ENCODE assay signal across 19 cellular contexts in the genomic region with DNA sequence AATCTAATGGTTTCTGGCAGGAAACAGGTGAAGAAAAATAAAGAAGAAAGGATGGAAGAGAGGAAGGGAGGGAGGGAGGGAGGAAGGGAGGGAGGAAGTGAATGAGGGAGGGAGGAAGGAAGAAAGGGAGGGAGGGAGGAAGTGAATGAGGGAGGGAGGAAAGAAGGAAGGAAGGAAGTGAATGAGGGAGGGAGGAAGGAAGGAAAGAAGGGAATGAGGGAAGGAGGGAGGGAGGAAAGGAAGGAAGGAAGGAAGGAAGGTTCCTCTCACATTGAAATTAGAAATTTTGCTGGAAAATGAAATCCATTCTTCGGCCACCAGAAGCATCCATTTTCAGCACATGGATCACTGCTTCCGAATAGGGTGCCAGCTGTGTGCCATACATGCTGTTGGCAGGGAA.
A peak's percentile ranks its signal among the peaks of the same experiment; 100 is the strongest.
DNase-seq lines count a peak whose midpoint lies in the region; ATAC-seq, FAIRE-seq and TF ChIP-seq lines count a peak whose summit lies in the region.
"Had no signal": no experiment of that assay in that cellular context is flagged by ENCODE, and none has a peak within 500 bp of the region (broad histone marks: within the 10 kb centered on the region; RNA-seq: fewer than 3 reads in every experiment).

No MANE protein-coding gene starts in this region.

- TF ChIP-seq EP300 in HepG2 (IDR thresholded peaks at IDR 0.05; ENCODE audit: low read depth in 2 of 2, low read length in 2 of 2) = no peak
- no peak for TF ChIP-seq EP300 in HepG2 (CRISPR knock-in tag; IDR thresholded peaks at IDR 0.05; ENCODE audit: borderline replicate concordance)

- H3K27ac Mint-ChIP-seq in glutamatergic neuron (ENCODE audit: unreplicated experiment) = peak overlapping the region; percentile 94
- H3K27ac Mint-ChIP-seq in activated CD8-positive, alpha-beta T cell treated with anti-CD3 and anti-CD28 coated beads, Interleukin-2, amount 10 ng/mL, durations not matched to agents 7 days and 5 days = no peak overlapping the region
- H3K27ac Mint-ChIP-seq: CD4-positive, alpha-beta T cell had no signal

- no peaks in the 10 kb centered on the region; a peak in 1 of 5 replicates for H3K27me3 ChIP-seq in HepG2 (ENCODE audit: control insufficient read depth in 1 of 2, insufficient read depth in 2 of 2, low read length in 2 of 2)
- no peaks in the 10 kb centered on the region for H3K27me3 ChIP-seq in right lobe of liver
- H3K27me3 ChIP-seq in colonic mucosa = no peaks in the 10 kb centered on the region

- H3K9me3 Mint-ChIP-seq in glutamatergic neuron (ENCODE audit: unreplicated experiment) = no peaks in the 10 kb centered on the region
- no peaks in the 10 kb centered on the region for H3K9me3 Mint-ChIP-seq in activated CD8-positive, alpha-beta T cell treated with anti-CD3 and anti-CD28 coated beads, Interleukin-2, amount 10 ng/mL, durations not matched to agents 7 days and 5 days (ENCODE audit: insufficient read depth)
- H3K9me3 Mint-ChIP-seq: CD4-positive, alpha-beta T cell had no signal

- H3K4me3 Mint-ChIP-seq in glutamatergic neuron (ENCODE audit: unreplicated experiment) = no peak overlapping the region
- H3K4me3 Mint-ChIP-seq in activated CD8-positive, alpha-beta T cell treated with anti-CD3 and anti-CD28 coated beads, Interleukin-2, amount 10 ng/mL, durations not matched to agents 7 days and 5 days = no peak overlapping the region
- H3K4me3 Mint-ChIP-seq: CD4-positive, alpha-beta T cell had no signal

- H3K4me3 ChIP-seq in HepG2 (replicated peaks in 1 of 3; ENCODE audit: insufficient read depth in 1 of 3, low read depth in 2 of 3, low read length in 3 of 3) (no peak overlapping the region), right lobe of liver (no peak overlapping the region), colonic mucosa (no peak overlapping the region)
- H3K4me3 ChIP-seq: A549 had no signal

- in situ Hi-C loops in HepG2 (cut with HindIII; ENCODE audit: extremely low pct_ligation_motif_present, low pct_unique_long_range_greater_than_20kb) = no loop called here
- in situ Hi-C loops in KBM-7 (cut with MboI; ENCODE audit: low pct_unique_long_range_greater_than_20kb, low sequenced_read_pairs) = no loop called here

- no peaks in the 10 kb centered on the region for H3K36me3 Mint-ChIP-seq in glutamatergic neuron (ENCODE audit: unreplicated experiment)
- H3K36me3 Mint-ChIP-seq in activated CD8-positive, alpha-beta T cell treated with anti-CD3 and anti-CD28 coated beads, Interleukin-2, amount 10 ng/mL, durations not matched to agents 7 days and 5 days (ENCODE audit: low read depth) = no peaks in the 10 kb centered on the region

- no peaks in the 10 kb centered on the region for H3K36me3 ChIP-seq in HepG2 (replicated peaks in 1 of 2; ENCODE audit: control insufficient read depth in 1 of 2, insufficient read depth in 2 of 2, low read length in 2 of 2)
- H3K36me3 ChIP-seq in right lobe of liver = no peaks in the 10 kb centered on the region
- no peaks in the 10 kb centered on the region for H3K36me3 ChIP-seq in colonic mucosa

- no peaks in the 10 kb centered on the region for H3K27me3 Mint-ChIP-seq in glutamatergic neuron (ENCODE audit: unreplicated experiment)
- peaks cover 27% of the 10 kb centered on the region for H3K27me3 Mint-ChIP-seq in activated CD8-positive, alpha-beta T cell treated with anti-CD3 and anti-CD28 coated beads, Interleukin-2, amount 10 ng/mL, durations not matched to agents 7 days and 5 days (ENCODE audit: low read depth)

- intact Hi-C loops in HepG2 (cut with micrococcal nuclease; ENCODE audit: unreplicated experiment) = no loop called here
- intact Hi-C loops in right lobe of liver (cut with DNase I) = no loop called here
- intact Hi-C loops in colonic mucosa (cut with DNase I) = no loop called here

- ATAC-seq in HepG2 (no peak), right lobe of liver (no peak)
- no peak for ATAC-seq in activated CD8-positive, alpha-beta T cell treated with anti-CD3 and anti-CD28 coated beads, Interleukin-2, amount 10 ng/mL, durations not matched to agents 7 days and 5 days
- ATAC-seq: A549, HCT116 had no signal

- H3K27ac ChIP-seq in HepG2 (ENCODE audit: extremely low read length, insufficient read depth, low read length) (no peak overlapping the region), right lobe of liver (no peak overlapping the region), temporal lobe (ENCODE audit: low read depth, low read length) (peak overlapping the region; percentile 58), colonic mucosa (no peak overlapping the region)
- H3K27ac ChIP-seq: 22Rv1, A549, C4-2B had no signal

- H3K4me1 ChIP-seq in HepG2 (ENCODE audit: insufficient read depth, low read length) = no peaks in the 10 kb centered on the region
- H3K4me1 ChIP-seq in right lobe of liver = no peaks in the 10 kb centered on the region
- H3K4me1 ChIP-seq in colonic mucosa = no peaks in the 10 kb centered on the region
- H3K4me1 ChIP-seq: A549 had no signal

- no peaks in the 10 kb centered on the region for H4K20me1 ChIP-seq in HepG2 (ENCODE audit: insufficient read depth, low read length)

- H3K9me3 ChIP-seq in HepG2 (ENCODE audit: low read length) = no peaks in the 10 kb centered on the region
- no peaks in the 10 kb centered on the region for H3K9me3 ChIP-seq in right lobe of liver
- H3K9me3 ChIP-seq in colonic mucosa = no peaks in the 10 kb centered on the region
- H3K9me3 ChIP-seq: A549, Caco-2 had no signal

- BruUV-seq in HepG2 (replicated peaks; lab: Mats Ljungman, UMichigan) = no TSS peak

- H3K79me2 ChIP-seq in HepG2 (ENCODE audit: insufficient read depth, low read length) = no peaks in the 10 kb centered on the region

- no peak for TF ChIP-seq CTCF in HepG2 (CRISPR knock-in tag; IDR thresholded peaks at IDR 0.05)
- TF ChIP-seq CTCF in right lobe of liver (IDR thresholded peaks at IDR 0.05) = no peak
- no peak for TF ChIP-seq CTCF in glutamatergic neuron (IDR thresholded peaks at IDR 0.05; ENCODE audit: partially characterized antibody, unreplicated experiment)
- TF ChIP-seq CTCF in colonic mucosa (IDR thresholded peaks at IDR 0.05) = no peak

- POLR2A ChIA-PET in HepG2 (lab: Yijun Ruan, JAX) = no interaction called here
- POLR2A ChIA-PET in activated CD8-positive, alpha-beta T cell treated with anti-CD3 and anti-CD28 coated beads, Interleukin-2, amount 10 ng/mL, durations not matched to agents 7 days and 5 days (lab: Charles Lee) = no interaction called here

- H3K4me1 Mint-ChIP-seq in glutamatergic neuron (ENCODE audit: low read depth, unreplicated experiment) = peaks cover 29% of the 10 kb centered on the region
- H3K4me1 Mint-ChIP-seq in activated CD8-positive, alpha-beta T cell treated with anti-CD3 and anti-CD28 coated beads, Interleukin-2, amount 10 ng/mL, durations not matched to agents 7 days and 5 days (ENCODE audit: low read depth) = no peaks in the 10 kb centered on the region

- 0% methylated on average over 2 of the region's 2 CpGs for WGBS in HepG2 (ENCODE audit: low lambda C conversion rate)
- WGBS in right lobe of liver (ENCODE audit: insufficient coverage, low coverage, low lambda C conversion rate, missing lambda C conversion rate) = no CpG with 5 or more reads among the region's 2 CpGs

- TF ChIP-seq POLR2A in HepG2 (IDR thresholded peaks at IDR 0.05; ENCODE audit: insufficient read depth in 1 of 2, low read depth in 2 of 2, low read length in 2 of 2) = no peak
- TF ChIP-seq POLR2A in right lobe of liver (IDR thresholded peaks at IDR 0.05) = no peak

- no peak overlapping the region for H3K4me2 ChIP-seq in HepG2 (ENCODE audit: low read depth, low read length)
- H3K4me2 ChIP-seq: A549 had no signal

- DNase-seq in HepG2 (ENCODE audit: low spot score) (no peak), right lobe of liver (no peak), glutamatergic neuron (no peak), colonic mucosa (no peak), KBM-7 (no peak)
- DNase-seq in activated CD8-positive, alpha-beta T cell treated with anti-CD3 and anti-CD28 coated beads, Interleukin-2, amount 10 ng/mL, durations not matched to agents 7 days and 5 days = no peak
- DNase-seq: AML-193; Caco-2; CD4-positive, alpha-beta T cell; DMS79 treated with DMSO at 0.1 percent for 48 hours; GF-D8; GOT3; H7 had no signal

- CTCF ChIA-PET in HepG2 (lab: Yijun Ruan, JAX; ENCODE audit: low intra/inter-chr PET ratio, low total read pairs) = no interaction called here
- CTCF ChIA-PET in activated CD8-positive, alpha-beta T cell treated with anti-CD3 and anti-CD28 coated beads, Interleukin-2, amount 10 ng/mL, durations not matched to agents 7 days and 5 days (lab: Charles Lee) = no interaction called here

- no peak for FAIRE-seq in HepG2 (lab: Jason Lieb, UNC)
- FAIRE-seq: A549, D721Med had no signal

- no peak overlapping the region for H2AFZ ChIP-seq in HepG2 (ENCODE audit: low read length)

- no peak overlapping the region for H3K9ac ChIP-seq in HepG2 (ENCODE audit: insufficient read depth, low read depth, low read length)
- no peak overlapping the region for H3K9ac ChIP-seq in colonic mucosa (ENCODE audit: low read depth in 2 of 2, low read length in 2 of 2)

- no peak for TF ChIP-seq RAD21 in HepG2 (CRISPR knock-in tag; IDR thresholded peaks at IDR 0.05)

TF ChIP-seq in HepG2, 621 proteins besides CTCF, POLR2A, EP300 and RAD21:
- TF ChIP-seq HNRNPK (IDR thresholded peaks at IDR 0.05; ENCODE audit: low read depth, low read length, poor library complexity, severe bottlenecking) (peak; percentile 76), PCBP2 (optimal IDR thresholded peaks at IDR 0.05; ENCODE audit: low read depth, low read length, poor library complexity, severe bottlenecking) (peak; percentile 40), SRY (CRISPR knock-in tag; IDR thresholded peaks at IDR 0.05) (no peak)
